ENCODE assay signal across 11 cellular contexts in genomic region chr5:170861295-170861854, GRCh38. TPM values are rescaled to one million over a fixed set of nuclear protein-coding genes. Genes with fewer than 3 reads are reported as not detected.
DNase-seq lines count a peak whose midpoint lies in the region; ATAC-seq and TF ChIP-seq lines count a peak whose summit lies in the region.
"Had no signal": no experiment of that assay in that cellular context is flagged by ENCODE, and none has a peak within 500 bp of the region (broad histone marks: within the 10 kb centered on the region; RNA-seq: fewer than 3 reads in every experiment).

No MANE protein-coding gene starts in this region.

- H3K4me3 ChIP-seq in BJ (ENCODE audit: low read depth, low read length) (peak overlapping the region; percentile 77; the same call in 1 of the 2 replicates), fibroblast of lung (replicated peaks in 1 of 4; ENCODE audit: control extremely low read depth in 1 of 4, insufficient read depth in 1 of 4, low read depth in 3 of 4, low read length in 4 of 4) (no peak overlapping the region), osteoblast (ENCODE audit: insufficient read depth, low read length) (peak overlapping the region; percentile 80)

- H3K36me3 ChIP-seq in BJ (ENCODE audit: control insufficient read depth, insufficient read depth, low read length), result no peaks in the 10 kb centered on the region
- no peaks in the 10 kb centered on the region for H3K36me3 ChIP-seq in fibroblast of lung (ENCODE audit: control insufficient read depth, insufficient read depth, low read length)
- no peaks in the 10 kb centered on the region for H3K36me3 ChIP-seq in osteoblast (ENCODE audit: insufficient read depth, low read length)

- H3K27ac ChIP-seq in RWPE1, result peak overlapping the region; percentile 77
- H3K27ac ChIP-seq in fibroblast of lung (ENCODE audit: insufficient read depth, low read length), result no peak overlapping the region
- no peak overlapping the region for H3K27ac ChIP-seq in osteoblast (ENCODE audit: low read depth, low read length)

- H3K27me3 ChIP-seq in BJ (ENCODE audit: control insufficient read depth, insufficient read depth, low read length), result no peaks in the 10 kb centered on the region
- H3K27me3 ChIP-seq in fibroblast of lung (ENCODE audit: control insufficient read depth, insufficient read depth, low read length), result no peaks in the 10 kb centered on the region
- H3K27me3 ChIP-seq in osteoblast (ENCODE audit: insufficient read depth, low read length), result no peaks in the 10 kb centered on the region

- POLR2A ChIA-PET in BJ (lab: Charles Lee) (no interaction called here), RWPE1 (lab: Yijun Ruan, JAX; ENCODE audit: low non-redundant PET) (no interaction called here)

- TF ChIP-seq CTCF in BJ (IDR thresholded peaks at IDR 0.05; ENCODE audit: insufficient read depth, low read depth, low read length), result no peak
- no peak for TF ChIP-seq CTCF in RWPE1 (conservative IDR thresholded peaks at IDR 0.05; ENCODE audit: low read depth)
- no peak for TF ChIP-seq CTCF in fibroblast of lung (conservative IDR thresholded peaks at IDR 0.05 in 1 of 2, IDR thresholded peaks at IDR 0.05 in 1 of 2; ENCODE audit: low read depth in 1 of 2, low read length in 2 of 2)
- no peak for TF ChIP-seq CTCF in osteoblast (IDR thresholded peaks at IDR 0.05; ENCODE audit: extremely low read depth, low read depth, low read length)

- CTCF ChIA-PET in BJ (lab: Yijun Ruan, JAX), result interaction anchor here (0.6 to 0.9 kb wide), 4 partner anchors 11 to 268 kb away, joined by 3 to 4 read pairs (median 4); no protein-coding TSS in a partner anchor
- CTCF ChIA-PET in RWPE1 (lab: Yijun Ruan, JAX), result interaction anchor here (0.6 kb wide), 1 partner anchor 46 kb away, joined by 4 read pairs; no protein-coding TSS in a partner anchor

- H3K4me2 ChIP-seq in fibroblast of lung (ENCODE audit: extremely low read depth, insufficient read depth, low read length) (peak overlapping the region; percentile 25), osteoblast (ENCODE audit: insufficient read depth, low read length) (no peak overlapping the region)

- DNase-seq in BJ (ENCODE audit: low read depth) (no peak), RWPE1 (ENCODE audit: low spot score) (no peak), fibroblast of lung (ENCODE audit: low read depth in 2 of 2) (no peak), osteoblast (ENCODE audit: insufficient read length, low spot score, missing footprints) (peak; percentile 50), NCI-H524 treated with DMSO at 0.1 percent for 48 hours (lab: John Stamatoyannopoulos, UW) (no peak), NOMO-1 (lab: John Stamatoyannopoulos, UW; ENCODE audit: unreplicated experiment in 2 of 2) (no peak)
- DNase-seq: activated gamma-delta T cell treated with Interleukin-2 at 50 U/mL for 16 hours, occipital lobe had no signal

- peaks cover 3% of the 10 kb centered on the region for H3K9me3 ChIP-seq in fibroblast of lung (ENCODE audit: control insufficient read depth, insufficient read depth, low read depth, low read length)
- peaks cover 6% of the 10 kb centered on the region for H3K9me3 ChIP-seq in osteoblast (ENCODE audit: low read depth, low read length)

- H3K9ac ChIP-seq in fibroblast of lung (ENCODE audit: insufficient read depth, low read length), result no peak overlapping the region

- H2AFZ ChIP-seq in fibroblast of lung (ENCODE audit: low read length), result no peak overlapping the region
- H2AFZ ChIP-seq in osteoblast (ENCODE audit: low read length), result no peak overlapping the region

- ATAC-seq in HG02884 (IDR thresholded peaks at IDR 0.05; ENCODE audit: unreplicated experiment), result no peak
- ATAC-seq in HG03280 (IDR thresholded peaks at IDR 0.05; ENCODE audit: unreplicated experiment), result no peak

- H3K79me2 ChIP-seq in fibroblast of lung (ENCODE audit: control insufficient read depth, insufficient read depth, low read length), result peaks cover 3% of the 10 kb centered on the region
- peaks cover 28% of the 10 kb centered on the region for H3K79me2 ChIP-seq in osteoblast (ENCODE audit: insufficient read depth, low read length)

- H3K4me1 ChIP-seq in fibroblast of lung (ENCODE audit: control insufficient read depth, extremely low read depth, insufficient read depth, low read length) (no peaks in the 10 kb centered on the region), osteoblast (ENCODE audit: insufficient read depth, low read length) (peaks cover 11% of the 10 kb centered on the region)

- no peaks in the 10 kb centered on the region for H4K20me1 ChIP-seq in fibroblast of lung (ENCODE audit: control insufficient read depth, extremely low read depth, insufficient read depth, low read length)
- H4K20me1 ChIP-seq in osteoblast (ENCODE audit: insufficient read depth, low read length), result peaks cover 4% of the 10 kb centered on the region

RNA-seq across cellular contexts. Expression of gene RANBP17, which starts 0.4 kb away (rescaled TPM):
- polyA plus RNA-seq in BJ (2011; rRNA removed) (10.5 and 12.9 TPM in 2 replicates), fibroblast of lung (3.1 and 4.3 TPM in 2 replicates)
- polyA minus RNA-seq in BJ (2011; rRNA and poly(A)+ RNA removed), result 14.8 and 16.9 TPM in 2 replicates
- total RNA-seq in fibroblast of lung (3.5 and 10.0 TPM in 2 replicates), osteoblast (4.0 and 5.0 TPM in 2 replicates)
- polyA plus RNA-seq in fibroblast of lung (2012), result 1.8 and 2.4 TPM in 2 replicates
- polyA minus RNA-seq in fibroblast of lung (ENCODE audit: low replicate concordance), result 4.5 and 6.1 TPM in 2 replicates
- total RNA-seq: M059J had no signal

Comparison
In these comparisons a context has a peak if more than half of its experiments do, and no peak if none do; other contexts are left out.
1. H3K4me3 ChIP-seq: peak in BJ (single experiment) and osteoblast (single experiment); none in fibroblast of lung (0 of 4).